In genomic region chr4:8350841-8351461, GRCh38 we compare ENCODE assay signal across 20 cellular contexts.
DNase-seq lines count a peak whose midpoint lies in the region; ATAC-seq and TF ChIP-seq lines count a peak whose summit lies in the region.
"Had no signal": no experiment of that assay in that cellular context is flagged by ENCODE, and none has a peak within 500 bp of the region (broad histone marks: within the 10 kb centered on the region; RNA-seq: fewer than 3 reads in every experiment).

No MANE protein-coding gene starts in this region.

- no peak overlapping the region for H4K91ac ChIP-seq in neuronal stem cell (ENCODE audit: low read depth, low read length, poor library complexity)

- DNase-seq in SK-N-SH (peak; percentile 22), dorsolateral prefrontal cortex (peak in 6 of 10 donors; percentile 1 to 32 (median 22)), neuronal stem cell (ENCODE audit: low spot score) (no peak), upper lobe of left lung (no peak), brain microvascular endothelial cell (no peak), AG08395 (ENCODE audit: low spot score) (no peak)
- DNase-seq in CD4-positive, alpha-beta memory T cell: no peak
- DNase-seq: activated CD4-positive, CD25-positive, alpha-beta regulatory T cell treated with anti-CD3 and anti-CD28 coated beads, Interleukin-2, amount 50 U/mL, for 72 hours; activated CD8-positive, alpha-beta T cell treated with anti-CD3 and anti-CD28 coated beads for 36 hours; activated naive CD4-positive, alpha-beta T cell treated with anti-CD3 and anti-CD28 coated beads, Interleukin-2, amount 50 U/mL, for 16 hours; activated T-cell treated with anti-CD3 and anti-CD28 coated beads for 4 hours; Calu3; MV-4-11; NCI-H1930; NCI-H748 treated with DMSO at 0.1 percent for 48 hours; stimulated activated CD4-positive, alpha-beta T cell treated with anti-CD3 and anti-CD28 coated beads, Interleukin-12 subunit alpha, Interleukin-12 subunit beta, amount 100 ng/mL, for 4 hours; T1000 had no signal

- TF ChIP-seq EP300 in SK-N-SH (IDR thresholded peaks at IDR 0.05; ENCODE audit: borderline replicate concordance in 1 of 2, low read depth in 1 of 2, low read length in 1 of 2): no peak
- no peak for TF ChIP-seq EP300 in upper lobe of left lung (IDR thresholded peaks at IDR 0.05)

- no peak overlapping the region for H3K4ac ChIP-seq in neuronal stem cell (ENCODE audit: low read length)

- POLR2A ChIA-PET in SK-N-SH (lab: Yijun Ruan, JAX): no interaction called here
- POLR2A ChIA-PET in CD4-positive, alpha-beta memory T cell (lab: Charles Lee; ENCODE audit: partially characterized antibody): no interaction called here

- CTCF ChIA-PET in SK-N-SH (lab: Yijun Ruan, JAX): no interaction called here
- CTCF ChIA-PET in CD4-positive, alpha-beta memory T cell (lab: Charles Lee; ENCODE audit: partially characterized antibody): no interaction called here

- peak overlapping the region; percentile 44 for H3K18ac ChIP-seq in neuronal stem cell (ENCODE audit: low read length)

- in situ Hi-C loops in brain microvascular endothelial cell (cut with HindIII; ENCODE audit: low pct_ligation_motif_present, low sequenced_read_pairs): no loop called here

- H3K79me2 ChIP-seq in SK-N-SH (ENCODE audit: insufficient read depth): no peaks in the 10 kb centered on the region

- no peaks in the 10 kb centered on the region for H3K4me1 Mint-ChIP-seq in CD4-positive, alpha-beta memory T cell

- H3K4me2 ChIP-seq in SK-N-SH (no peak overlapping the region), neuronal stem cell (ENCODE audit: insufficient read depth, low read length, poor library complexity, severe bottlenecking) (no peak overlapping the region)

- no peak for TF ChIP-seq RAD21 in SK-N-SH (IDR thresholded peaks at IDR 0.05; ENCODE audit: low read length)

- no peaks in the 10 kb centered on the region for H3K9me2 ChIP-seq in SK-N-SH

- no peak overlapping the region for H3K23ac ChIP-seq in neuronal stem cell (ENCODE audit: low read depth, low read length, poor library complexity)

- H3K27ac Mint-ChIP-seq in CD4-positive, alpha-beta memory T cell: no peak overlapping the region
- H3K27ac Mint-ChIP-seq: activated CD8-positive, alpha-beta T cell treated with anti-CD3 and anti-CD28 coated beads for 36 hours had no signal

- TF ChIP-seq POLR2A in upper lobe of left lung (IDR thresholded peaks at IDR 0.05): no peak

- peak overlapping the region; percentile 86 for H2BK15ac ChIP-seq in neuronal stem cell (ENCODE audit: low read length)

- no peak overlapping the region for H4K8ac ChIP-seq in neuronal stem cell (ENCODE audit: low read depth, low read length)

- H2BK12ac ChIP-seq in neuronal stem cell (ENCODE audit: low read length): peak overlapping the region; percentile 60

- no peak overlapping the region for H2AK5ac ChIP-seq in neuronal stem cell (ENCODE audit: low read depth, low read length)

- no peaks in the 10 kb centered on the region for H3K9me3 ChIP-seq in SK-N-SH
- no peaks in the 10 kb centered on the region for H3K9me3 ChIP-seq in neuronal stem cell (replicated peaks in 1 of 2; ENCODE audit: control insufficient read depth in 2 of 2, insufficient read depth in 1 of 2, low read depth in 1 of 2, low read length in 2 of 2)
- no peaks in the 10 kb centered on the region for H3K9me3 ChIP-seq in upper lobe of left lung
- no peaks in the 10 kb centered on the region for H3K9me3 ChIP-seq in CD4-positive, alpha-beta memory T cell (ENCODE audit: control insufficient read depth in 1 of 2, low read length in 2 of 2)

- H3K4me3 ChIP-seq in SK-N-SH (ENCODE audit: low read depth in 2 of 2, low read length in 1 of 2) (no peak overlapping the region), dorsolateral prefrontal cortex (no peak overlapping the region), neuronal stem cell (ENCODE audit: low read length in 2 of 2) (no peak overlapping the region), upper lobe of left lung (no peak overlapping the region), brain microvascular endothelial cell (ENCODE audit: low read depth, low read length) (no peak overlapping the region)
- H3K4me3 ChIP-seq in CD4-positive, alpha-beta memory T cell (ENCODE audit: low read length in 2 of 2): no peak overlapping the region
- H3K4me3 ChIP-seq: lung had no signal

- H4K20me1 ChIP-seq in SK-N-SH (ENCODE audit: insufficient read depth): no peaks in the 10 kb centered on the region

- no peak overlapping the region for H3K4me3 Mint-ChIP-seq in CD4-positive, alpha-beta memory T cell
- H3K4me3 Mint-ChIP-seq: activated CD8-positive, alpha-beta T cell treated with anti-CD3 and anti-CD28 coated beads for 36 hours had no signal

- H3K79me1 ChIP-seq in neuronal stem cell (ENCODE audit: low read depth, low read length): no peaks in the 10 kb centered on the region

- no peak overlapping the region for H3K14ac ChIP-seq in neuronal stem cell (ENCODE audit: low read length)

- H3K27me3 ChIP-seq in SK-N-SH (ENCODE audit: insufficient read depth) (no peaks in the 10 kb centered on the region), dorsolateral prefrontal cortex (no peaks in the 10 kb centered on the region), neuronal stem cell (ENCODE audit: control insufficient read depth in 3 of 3, insufficient read depth in 3 of 3, low read depth in 1 of 3, low read length in 3 of 3) (no peaks in the 10 kb centered on the region), upper lobe of left lung (no peaks in the 10 kb centered on the region), brain microvascular endothelial cell (replicated peaks) (no peaks in the 10 kb centered on the region)
- H3K27me3 ChIP-seq in CD4-positive, alpha-beta memory T cell (ENCODE audit: insufficient read depth, low read length): no peaks in the 10 kb centered on the region

- no peak overlapping the region for H2BK120ac ChIP-seq in neuronal stem cell (ENCODE audit: low read depth, low read length)

- 82% methylated on average over 14 of the region's 19 CpGs for WGBS in SK-N-SH (ENCODE audit: low lambda C conversion rate)
- WGBS in neuronal stem cell (ENCODE audit: extremely low coverage in 2 of 2, insufficient read length in 2 of 2, insufficient replicate concordance in 1 of 2), 2 donors: no CpG with 5 or more reads among the region's 19 CpGs
- WGBS in upper lobe of left lung, 2 donors: 94% methylated on average over 12 of the region's 19 CpGs; no CpG with 5 or more reads in 1 of the 2 donors

- H3K9ac ChIP-seq in SK-N-SH (no peak overlapping the region), neuronal stem cell (ENCODE audit: low read depth, low read length, poor library complexity) (no peak overlapping the region)

- H3K27ac ChIP-seq in SK-N-SH (ENCODE audit: low read depth in 2 of 2, low read length in 1 of 2): no peak overlapping the region
- peak overlapping the region in 1 of 59 donors; percentile 41 for H3K27ac ChIP-seq in dorsolateral prefrontal cortex
- no peak overlapping the region for H3K27ac ChIP-seq in neuronal stem cell (replicated peaks; ENCODE audit: low read length)
- peak overlapping the region in 3 of 4 donors; percentile 14 to 38 (median 34) for H3K27ac ChIP-seq in upper lobe of left lung
- no peak overlapping the region for H3K27ac ChIP-seq in brain microvascular endothelial cell
- H3K27ac ChIP-seq in CD4-positive, alpha-beta memory T cell (ENCODE audit: low read depth, low read length): no peak overlapping the region
- H3K27ac ChIP-seq: 22Rv1 had no signal

- H3K36me3 Mint-ChIP-seq in CD4-positive, alpha-beta memory T cell: no peaks in the 10 kb centered on the region

- H3K4me1 ChIP-seq in SK-N-SH (ENCODE audit: control insufficient read depth in 1 of 2, insufficient read depth in 2 of 2, low read depth in 1 of 2, low read length in 1 of 2) (peaks cover 7 to 18% of the 10 kb centered on the region in 2 experiments; a peak in 3 of 4 replicates), neuronal stem cell (ENCODE audit: control insufficient read depth in 2 of 2, insufficient read depth in 1 of 2, low read depth in 1 of 2, low read length in 2 of 2) (peaks cover 6 to 9% of the 10 kb centered on the region in 2 donors), upper lobe of left lung (peaks cover 16 to 29% (median 25%) of the 10 kb centered on the region in 4 donors)
- no peaks in the 10 kb centered on the region for H3K4me1 ChIP-seq in CD4-positive, alpha-beta memory T cell (ENCODE audit: insufficient read depth, low read length)

- no peaks in the 10 kb centered on the region for H3K36me3 ChIP-seq in SK-N-SH (replicated peaks in 1 of 2; ENCODE audit: control insufficient read depth in 1 of 2, insufficient read depth in 2 of 2, low read length in 1 of 2)
- no peaks in the 10 kb centered on the region for H3K36me3 ChIP-seq in neuronal stem cell (replicated peaks in 1 of 2; ENCODE audit: control insufficient read depth in 2 of 2, insufficient read depth in 2 of 2, low read length in 2 of 2)
- H3K36me3 ChIP-seq in upper lobe of left lung: no peaks in the 10 kb centered on the region
- no peaks in the 10 kb centered on the region for H3K36me3 ChIP-seq in brain microvascular endothelial cell (replicated peaks)
- no peaks in the 10 kb centered on the region for H3K36me3 ChIP-seq in CD4-positive, alpha-beta memory T cell (ENCODE audit: insufficient read depth, low read length)

- H3F3A ChIP-seq in SK-N-SH (replicated peaks; ENCODE audit: insufficient read depth): peaks cover 3% of the 10 kb centered on the region

- no peak for ATAC-seq in SK-N-SH treated with all-trans-retinoic acid at 6 μM for 48 hours
- no peak for ATAC-seq in upper lobe of left lung (ENCODE audit: low FRiP score in 2 of 2)
- ATAC-seq: activated CD8-positive, alpha-beta T cell treated with anti-CD3 and anti-CD28 coated beads for 36 hours had no signal

- TF ChIP-seq CTCF in SK-N-SH (IDR thresholded peaks at IDR 0.05): no peak
- no peak for TF ChIP-seq CTCF in dorsolateral prefrontal cortex (IDR thresholded peaks at IDR 0.05 in 54 of 56, conservative IDR thresholded peaks at IDR 0.05 in 2 of 56; ENCODE audit: low read depth in 1 of 56, partially characterized antibody in 56 of 56)
- TF ChIP-seq CTCF in upper lobe of left lung (IDR thresholded peaks at IDR 0.05): no peak
- TF ChIP-seq CTCF in brain microvascular endothelial cell (IDR thresholded peaks at IDR 0.05; ENCODE audit: low read depth, low read length, missing control alignments): no peak

- peak overlapping the region; percentile 47 for H2BK5ac ChIP-seq in neuronal stem cell (ENCODE audit: low read length)

- H2AFZ ChIP-seq in SK-N-SH (ENCODE audit: low read depth) (no peak overlapping the region), neuronal stem cell (ENCODE audit: low read length) (peak overlapping the region; percentile 10)

- H3K27me3 Mint-ChIP-seq in CD4-positive, alpha-beta memory T cell: peaks cover 3 to 6% of the 10 kb centered on the region in 2 donors

- peaks cover 0 to 6% (median 0%) of the 10 kb centered on the region in 8 donors for H3K9me3 Mint-ChIP-seq in CD4-positive, alpha-beta memory T cell
- H3K9me3 Mint-ChIP-seq: activated CD8-positive, alpha-beta T cell treated with anti-CD3 and anti-CD28 coated beads for 36 hours had no signal

- intact Hi-C loops in dorsolateral prefrontal cortex (cut with DNase I): loop anchor here in 1 of 2 donors (5.0 kb wide), 1 partner anchor 41 kb away; no protein-coding TSS in a partner anchor
- intact Hi-C loops in CD4-positive, alpha-beta memory T cell (cut with micrococcal nuclease): no loop called here

TF ChIP-seq in SK-N-SH, 30 proteins besides CTCF, POLR2A, EP300 and RAD21 (continues in another document):
- no peak for TF ChIP-seq GATA2 (CRISPR knock-in tag; IDR thresholded peaks at IDR 0.05)

TF ChIP-seq in SK-N-SH treated with all-trans-retinoic acid at 6 μM for 48 hours, 23 proteins besides CTCF, POLR2A, EP300 and RAD21 (continues in another document):
- TF ChIP-seq GLIS3 (CRISPR knock-in tag; IDR thresholded peaks at IDR 0.05): no peak

Comparison
In these comparisons a context has a peak if more than half of its experiments do, and no peak if none do; other contexts are left out.
1. DNase-seq: peak in SK-N-SH (single experiment) and dorsolateral prefrontal cortex (6 of 10); none in neuronal stem cell (single experiment), upper lobe of left lung (0 of 2), brain microvascular endothelial cell (single experiment), AG08395 (single experiment) and CD4-positive, alpha-beta memory T cell (0 of 5).
2. H3K27ac ChIP-seq: peak in upper lobe of left lung (3 of 4); none in SK-N-SH (0 of 2), neuronal stem cell (single experiment), brain microvascular endothelial cell (single experiment) and CD4-positive, alpha-beta memory T cell (single experiment).